29 cellular contexts compared by ENCODE assay signal in genomic region chr5:7053125-7053524, GRCh38.
"Had no signal": no experiment of that assay in that cellular context is flagged by ENCODE, and none has a peak within 500 bp of the region (broad histone marks: within the 10 kb centered on the region; RNA-seq: fewer than 3 reads in every experiment).

No MANE protein-coding gene starts in this region.

- H3K4me1 ChIP-seq: suprapubic skin, testis, thyroid gland, tibial artery, tibial nerve, transverse colon, upper lobe of left lung, upper lobe of right lung, uterus, vagina had no signal

- H3K27me3 Mint-ChIP-seq: stimulated activated memory B cell treated with anti-CD40 and anti-IgM and Interleukin-4, amounts not matched to agents 10 μg/mL and 1 μg/mL and 100 μg/mL, for 72 hours; stimulated activated naive B cell treated with anti-CD40 and anti-IgM and Interleukin-4, amounts not matched to agents 10 μg/mL and 1 μg/mL and 100 μg/mL, for 72 hours; stimulated activated naive CD8-positive, alpha-beta T cell treated with anti-CD3 and anti-CD28 coated beads, Interleukin-15, amount 100 ng/mL, for 72 hours; stimulated activated naive CD8-positive, alpha-beta T cell treated with anti-CD3 and anti-CD28 coated beads, Interleukin-15, Interleukin-2, amounts not matched to agents 100 ng/mL and 50 ng/mL, for 24 hours had no signal

- FAIRE-seq: urothelium cell line had no signal

- H3K27ac Mint-ChIP-seq: stimulated activated effector memory CD8-positive, alpha-beta T cell treated with anti-CD3 and anti-CD28 coated beads, Interleukin-12 subunit alpha, Interleukin-12 subunit beta, amount 100 ng/mL, for 72 hours; stimulated activated memory B cell treated with anti-CD40 and anti-IgM and Interleukin-4, amounts not matched to agents 10 μg/mL and 1 μg/mL and 100 μg/mL, for 72 hours; stimulated activated naive B cell treated with anti-CD40 and anti-IgM and Interleukin-4, amounts not matched to agents 10 μg/mL and 1 μg/mL and 100 μg/mL, for 72 hours; stimulated activated naive CD8-positive, alpha-beta T cell treated with anti-CD3 and anti-CD28 coated beads, Interleukin-15, amount 100 ng/mL, for 72 hours; stimulated activated naive CD8-positive, alpha-beta T cell treated with anti-CD3 and anti-CD28 coated beads, Interleukin-15, Interleukin-2, amounts not matched to agents 100 ng/mL and 50 ng/mL, for 24 hours; type B pancreatic cell had no signal

- H3K4me1 Mint-ChIP-seq: stimulated activated effector memory CD8-positive, alpha-beta T cell treated with anti-CD3 and anti-CD28 coated beads, Interleukin-12 subunit alpha, Interleukin-12 subunit beta, amount 100 ng/mL, for 72 hours; stimulated activated memory B cell treated with anti-CD40 and anti-IgM and Interleukin-4, amounts not matched to agents 10 μg/mL and 1 μg/mL and 100 μg/mL, for 72 hours; stimulated activated naive B cell treated with anti-CD40 and anti-IgM and Interleukin-4, amounts not matched to agents 10 μg/mL and 1 μg/mL and 100 μg/mL, for 72 hours; stimulated activated naive CD8-positive, alpha-beta T cell treated with anti-CD3 and anti-CD28 coated beads, Interleukin-15, amount 100 ng/mL, for 72 hours had no signal

- DNase-seq: stimulated activated CD4-positive, alpha-beta T cell treated with anti-CD3 and anti-CD28 coated beads, Interleukin-2, amount 100 ng/mL, for 48 hours; stimulated activated CD4-positive, alpha-beta T cell treated with anti-CD3 and anti-CD28 coated beads, Interleukin-4, amount 100 ng/mL, for 1 hour; stimulated activated CD4-positive, alpha-beta T cell treated with anti-CD3 and anti-CD28 coated beads, Interleukin-4, amount 100 ng/mL, for 24 hours; stimulated activated CD4-positive, alpha-beta T cell treated with anti-CD3 and anti-CD28 coated beads, Interleukin-4, amount 100 ng/mL, for 4 hours; stimulated activated CD8-positive, alpha-beta memory T cell treated with anti-CD3 and anti-CD28 coated beads, Interleukin-4, amount 100 ng/mL, for 48 hours; stimulated activated naive B cell treated with anti-CD40 and anti-IgM and Interleukin-4, amounts not matched to agents 10 μg/mL and 1 μg/mL and 100 μg/mL, for 72 hours; stimulated activated naive CD4-positive, alpha-beta T cell; stimulated activated naive CD4-positive, alpha-beta T cell treated with Interleukin-2 at 50 U/mL for 16 hours; stimulated activated naive CD8-positive, alpha-beta T cell treated with anti-CD3 and anti-CD28 coated beads, Interleukin-15, amount 100 ng/mL, for 72 hours; stimulated activated naive CD8-positive, alpha-beta T cell treated with anti-CD3 and anti-CD28 coated beads, Interleukin-15, Interleukin-2, amounts not matched to agents 100 U/mL and 50 U/mL, for 24 hours; stomach; substantia nigra; testis; thyroid gland; tibial artery; transverse colon; trophoblast cell; upper lobe of left lung; upper lobe of right lung; uterus had no signal

- H3K36me3 ChIP-seq: stomach, suprapubic skin, thoracic aorta, thyroid gland, tibial artery, tibial nerve, transverse colon, upper lobe of left lung, upper lobe of right lung, uterus, vagina had no signal

- H3K36me3 Mint-ChIP-seq: stimulated activated effector memory CD8-positive, alpha-beta T cell treated with anti-CD3 and anti-CD28 coated beads, Interleukin-12 subunit alpha, Interleukin-12 subunit beta, amount 100 ng/mL, for 72 hours; stimulated activated memory B cell treated with anti-CD40 and anti-IgM and Interleukin-4, amounts not matched to agents 10 μg/mL and 1 μg/mL and 100 μg/mL, for 72 hours; stimulated activated naive B cell treated with anti-CD40 and anti-IgM and Interleukin-4, amounts not matched to agents 10 μg/mL and 1 μg/mL and 100 μg/mL, for 72 hours had no signal

- H3K4me3 ChIP-seq: stomach, suprapubic skin, testis, thoracic aorta, thyroid gland, tibial artery, tibial nerve, transverse colon, upper lobe of left lung, upper lobe of right lung, uterus, vagina had no signal

- H3K4me3 Mint-ChIP-seq: stimulated activated effector memory CD8-positive, alpha-beta T cell treated with anti-CD3 and anti-CD28 coated beads, Interleukin-12 subunit alpha, Interleukin-12 subunit beta, amount 100 ng/mL, for 72 hours; stimulated activated memory B cell treated with anti-CD40 and anti-IgM and Interleukin-4, amounts not matched to agents 10 μg/mL and 1 μg/mL and 100 μg/mL, for 72 hours; stimulated activated naive B cell treated with anti-CD40 and anti-IgM and Interleukin-4, amounts not matched to agents 10 μg/mL and 1 μg/mL and 100 μg/mL, for 72 hours; stimulated activated naive CD8-positive, alpha-beta T cell treated with anti-CD3 and anti-CD28 coated beads, Interleukin-15, amount 100 ng/mL, for 72 hours; stimulated activated naive CD8-positive, alpha-beta T cell treated with anti-CD3 and anti-CD28 coated beads, Interleukin-15, Interleukin-2, amounts not matched to agents 100 ng/mL and 50 ng/mL, for 24 hours; type B pancreatic cell had no signal

- ATAC-seq: stimulated activated effector memory CD8-positive, alpha-beta T cell treated with anti-CD3 and anti-CD28 coated beads, Interleukin-12 subunit alpha, Interleukin-12 subunit beta, amount 100 ng/mL, for 72 hours; stimulated activated memory B cell treated with anti-CD40 and anti-IgM and Interleukin-4, amounts not matched to agents 10 μg/mL and 1 μg/mL and 100 μg/mL, for 72 hours; stimulated activated naive B cell treated with anti-CD40 and anti-IgM and Interleukin-4, amounts not matched to agents 10 μg/mL and 1 μg/mL and 100 μg/mL, for 72 hours; stimulated activated naive CD8-positive, alpha-beta T cell treated with anti-CD3 and anti-CD28 coated beads, Interleukin-15, amount 100 ng/mL, for 72 hours; stimulated activated naive CD8-positive, alpha-beta T cell treated with anti-CD3 and anti-CD28 coated beads, Interleukin-15, Interleukin-2, amounts not matched to agents 100 U/mL and 50 U/mL, for 24 hours; upper lobe of right lung had no signal

- H3K9me3 Mint-ChIP-seq: stimulated activated naive B cell treated with anti-CD40 and anti-IgM and Interleukin-4, amounts not matched to agents 10 μg/mL and 1 μg/mL and 100 μg/mL, for 72 hours had no signal

- H3K27me3 ChIP-seq: stomach, suprapubic skin, testis, thyroid gland, tibial artery, tibial nerve, transverse colon, upper lobe of left lung, upper lobe of right lung, uterus, vagina had no signal

- H3K27ac ChIP-seq: stomach, suprapubic skin, testis, thoracic aorta, thyroid gland, tibial artery, tibial nerve, transverse colon, upper lobe of left lung, upper lobe of right lung, uterus, vagina had no signal

- H3K9me3 ChIP-seq: stomach, suprapubic skin, testis, thoracic aorta, thyroid gland, tibial artery, transverse colon, upper lobe of left lung, upper lobe of right lung, uterus, vagina had no signal
